13 cellular contexts compared by ENCODE assay signal in genomic region chr4:128600410-128600809, GRCh38.
DNase-seq lines count a peak whose midpoint lies in the region; ATAC-seq, FAIRE-seq and TF ChIP-seq lines count a peak whose summit lies in the region.
"Had no signal": no experiment of that assay in that cellular context is flagged by ENCODE, and none has a peak within 500 bp of the region (broad histone marks: within the 10 kb centered on the region; RNA-seq: fewer than 3 reads in every experiment).

No MANE protein-coding gene starts in this region.

- H3K4me3 ChIP-seq in bronchial epithelial cell (ENCODE audit: low read depth, low read length) (no peak overlapping the region), right atrium auricular region (no peak overlapping the region), prostate gland (no peak overlapping the region)

- H3K4me1 ChIP-seq in right atrium auricular region (peaks cover 0 to 32% of the 10 kb centered on the region in 2 donors), prostate gland (replicated peaks) (no peaks in the 10 kb centered on the region)

- TF ChIP-seq POLR2A in prostate gland (IDR thresholded peaks at IDR 0.05) = no peak

- H3K36me3 Mint-ChIP-seq in activated CD4-positive, alpha-beta memory T cell treated with anti-CD3 and anti-CD28 coated beads, Interleukin-2, amount 10 ng/mL, durations not matched to agents 7 days and 5 days (ENCODE audit: low read depth) = no peaks in the 10 kb centered on the region
- H3K36me3 Mint-ChIP-seq: CD14-positive monocyte had no signal

- no peak overlapping the region for H3K4me3 Mint-ChIP-seq in activated CD4-positive, alpha-beta memory T cell treated with anti-CD3 and anti-CD28 coated beads, Interleukin-2, amount 10 ng/mL, durations not matched to agents 7 days and 5 days
- H3K4me3 Mint-ChIP-seq: CD14-positive monocyte, natural killer cell had no signal

- no peaks in the 10 kb centered on the region for H3K27me3 Mint-ChIP-seq in activated CD4-positive, alpha-beta memory T cell treated with anti-CD3 and anti-CD28 coated beads, Interleukin-2, amount 10 ng/mL, durations not matched to agents 7 days and 5 days

- no peaks in the 10 kb centered on the region for H3K36me3 ChIP-seq in bronchial epithelial cell (ENCODE audit: control insufficient read depth, insufficient read depth, low read length)
- H3K36me3 ChIP-seq in right atrium auricular region = no peaks in the 10 kb centered on the region
- no peaks in the 10 kb centered on the region for H3K36me3 ChIP-seq in prostate gland
- H3K36me3 ChIP-seq: WERI-Rb-1 had no signal

- H3K9me3 ChIP-seq in right atrium auricular region (no peaks in the 10 kb centered on the region), prostate gland (no peaks in the 10 kb centered on the region)

- H3K27me3 ChIP-seq in bronchial epithelial cell (ENCODE audit: control insufficient read depth, insufficient read depth, low read length) = no peaks in the 10 kb centered on the region
- H3K27me3 ChIP-seq in right atrium auricular region = no peaks in the 10 kb centered on the region
- no peaks in the 10 kb centered on the region for H3K27me3 ChIP-seq in prostate gland (replicated peaks; ENCODE audit: insufficient read depth)

- H3K27ac ChIP-seq in right atrium auricular region (peak overlapping the region; percentile 23 to 74), prostate gland (peak overlapping the region; percentile 36 to 70)
- H3K27ac ChIP-seq: WERI-Rb-1 had no signal

- DNase-seq in HTR-8/SVneo (ENCODE audit: insufficient read length, low spot score) = no peak
- peak; percentile 56 for DNase-seq in bronchial epithelial cell (ENCODE audit: low read depth)
- no peak for DNase-seq in right atrium auricular region (ENCODE audit: low spot score)
- DNase-seq in prostate gland (ENCODE audit: low spot score) = peak; percentile 59
- no peak for DNase-seq in activated CD4-positive, alpha-beta memory T cell treated with anti-CD3 and anti-CD28 coated beads, Interleukin-2, amount 10 ng/mL, durations not matched to agents 7 days and 5 days
- no peak for DNase-seq in stimulated activated CD8-positive, alpha-beta memory T cell treated with anti-CD3 and anti-CD28 coated beads, Interleukin-4, amount 100 ng/mL, for 48 hours
- DNase-seq in activated CD4-positive, alpha-beta T cell treated with anti-CD3 and anti-CD28 coated beads, Interleukin-2, amount 50 U/mL, for 1 hour = no peak
- DNase-seq: natural killer cell, OCI-M1, WERI-Rb-1 had no signal

- FAIRE-seq in HTR-8/SVneo (lab: Jason Lieb, UNC) = peak; percentile 4
- no peak for FAIRE-seq in bronchial epithelial cell (lab: Jason Lieb, UNC)

- POLR2A ChIA-PET in activated CD4-positive, alpha-beta memory T cell treated with anti-CD3 and anti-CD28 coated beads, Interleukin-2, amount 10 ng/mL, durations not matched to agents 7 days and 5 days (lab: Charles Lee) = no interaction called here

- no peak for ATAC-seq in HG02798 (IDR thresholded peaks at IDR 0.05; ENCODE audit: poor library complexity, unreplicated experiment)
- ATAC-seq: natural killer cell had no signal

- intact Hi-C loops in prostate gland (cut with DNase I) = no loop called here

- no peaks in the 10 kb centered on the region for H3K9me3 Mint-ChIP-seq in activated CD4-positive, alpha-beta memory T cell treated with anti-CD3 and anti-CD28 coated beads, Interleukin-2, amount 10 ng/mL, durations not matched to agents 7 days and 5 days

- no peak for TF ChIP-seq CTCF in bronchial epithelial cell (IDR thresholded peaks at IDR 0.05; ENCODE audit: insufficient read depth, low read length, severe bottlenecking)
- TF ChIP-seq CTCF in right atrium auricular region (IDR thresholded peaks at IDR 0.05) = no peak
- no peak for TF ChIP-seq CTCF in prostate gland (IDR thresholded peaks at IDR 0.05)

- H3K4me1 Mint-ChIP-seq in activated CD4-positive, alpha-beta memory T cell treated with anti-CD3 and anti-CD28 coated beads, Interleukin-2, amount 10 ng/mL, durations not matched to agents 7 days and 5 days = no peaks in the 10 kb centered on the region
- H3K4me1 Mint-ChIP-seq: CD14-positive monocyte, natural killer cell had no signal

- WGBS in prostate gland = 11% methylated on average over 3 of the region's 3 CpGs

- H3K27ac Mint-ChIP-seq in activated CD4-positive, alpha-beta memory T cell treated with anti-CD3 and anti-CD28 coated beads, Interleukin-2, amount 10 ng/mL, durations not matched to agents 7 days and 5 days = no peak overlapping the region
- H3K27ac Mint-ChIP-seq: activated T-helper 2 cell treated with anti-CD3 and anti-CD28 coated beads, Interferon-gamma antibody, Interleukin-2, Interleukin-4, amounts not matched to agents 10 μg/mL and 5 μg/mL and 100 μg/mL, durations not matched to agents 14 hours and 24 hours and 36 hours; CD14-positive monocyte; natural killer cell had no signal

- CTCF ChIA-PET in activated CD4-positive, alpha-beta memory T cell treated with anti-CD3 and anti-CD28 coated beads, Interleukin-2, amount 10 ng/mL, durations not matched to agents 7 days and 5 days (lab: Charles Lee) = interaction anchor here (0.6 kb wide), 1 partner anchor 126 kb away, joined by 3 read pairs; no protein-coding TSS in a partner anchor

Comparison
In these comparisons a context has a peak if more than half of its experiments do, and no peak if none do; other contexts are left out.
1. DNase-seq: peak in bronchial epithelial cell (single experiment) and prostate gland (single experiment); none in HTR-8/SVneo (single experiment), right atrium auricular region (single experiment), activated CD4-positive, alpha-beta memory T cell treated with anti-CD3 and anti-CD28 coated beads, Interleukin-2, amount 10 ng/mL, durations not matched to agents 7 days and 5 days (single experiment), stimulated activated CD8-positive, alpha-beta memory T cell treated with anti-CD3 and anti-CD28 coated beads, Interleukin-4, amount 100 ng/mL, for 48 hours (single experiment) and activated CD4-positive, alpha-beta T cell treated with anti-CD3 and anti-CD28 coated beads, Interleukin-2, amount 50 U/mL, for 1 hour (single experiment).